ENCODE assay signal across 22 cellular contexts in the genomic region with DNA sequence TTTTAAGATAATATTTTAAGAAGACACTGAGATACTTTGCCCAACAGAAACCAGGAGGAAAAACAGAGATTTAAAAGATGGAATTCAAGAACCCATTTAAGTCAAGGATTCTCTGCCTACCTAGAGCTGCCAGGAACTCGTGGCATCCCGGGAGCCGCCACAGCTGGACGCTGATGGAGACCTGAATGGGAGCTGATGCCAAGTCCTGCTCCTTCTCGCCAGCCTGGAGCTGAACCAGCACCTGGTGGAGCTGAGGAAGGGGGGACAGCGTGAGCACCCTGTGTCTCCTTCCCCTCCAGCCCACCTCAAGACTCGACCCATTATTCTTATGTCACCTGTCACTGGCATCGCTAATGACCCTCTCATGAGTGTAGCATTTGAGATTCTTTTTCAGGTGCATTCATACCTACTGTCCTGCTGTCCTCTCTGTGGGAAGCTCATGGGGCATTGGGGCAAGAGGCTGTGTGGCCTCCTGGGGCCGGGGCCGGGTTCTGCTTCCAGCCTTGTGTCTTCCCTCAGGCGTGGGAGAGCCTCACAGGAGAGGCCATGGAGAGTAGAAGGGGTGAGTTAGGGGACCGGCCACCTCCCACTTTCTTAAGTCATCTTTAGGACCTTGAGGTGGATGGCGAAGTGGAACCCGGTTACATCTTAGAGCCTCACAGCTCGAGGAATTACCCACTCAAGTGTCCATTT.
A peak's percentile ranks its signal among the peaks of the same experiment; 100 is the strongest.
DNase-seq lines count a peak whose midpoint lies in the region; ATAC-seq and TF ChIP-seq lines count a peak whose summit lies in the region.
"Had no signal": no experiment of that assay in that cellular context is flagged by ENCODE, and none has a peak within 500 bp of the region (broad histone marks: within the 10 kb centered on the region; RNA-seq: fewer than 3 reads in every experiment).

No MANE protein-coding gene starts in this region.

- intact Hi-C loops in activated naive CD4-positive, alpha-beta T cell treated with anti-CD3 and anti-CD28 coated beads for 36 hours (cut with micrococcal nuclease), result no loop called here
- intact Hi-C loops in posterior vena cava (cut with DNase I) (loop anchor here (5.0 kb wide), 2 partner anchors 103 to 598 kb away; no protein-coding TSS in a partner anchor), transverse colon (cut with DNase I; ENCODE audit: low total_unique reads) (loop anchor here (5.0 kb wide), 1 partner anchor 1112 kb away; no protein-coding TSS in a partner anchor)

- no peaks in the 10 kb centered on the region for H3K9me3 ChIP-seq in upper lobe of left lung
- no peaks in the 10 kb centered on the region for H3K9me3 ChIP-seq in transverse colon
- H3K9me3 ChIP-seq: BLaER1, Caco-2 had no signal

- H3K9me3 Mint-ChIP-seq in activated naive CD4-positive, alpha-beta T cell treated with anti-CD3 and anti-CD28 coated beads, Interleukin-2, amount 10 ng/mL, durations not matched to agents 7 days and 5 days, result no peaks in the 10 kb centered on the region
- H3K9me3 Mint-ChIP-seq in activated naive CD4-positive, alpha-beta T cell treated with anti-CD3 and anti-CD28 coated beads for 36 hours, result no peaks in the 10 kb centered on the region
- H3K9me3 Mint-ChIP-seq: activated naive CD8-positive, alpha-beta T cell treated with anti-CD3 and anti-CD28 coated beads, Interleukin-2, amount 50 U/mL, for 24 hours; GM23338; nephron had no signal

- 89 to 93% methylated on average over 14 to 15 of the region's 15 CpGs for WGBS in upper lobe of left lung, 2 donors
- WGBS in transverse colon (ENCODE audit: low coverage in 1 of 2), 2 donors, result 91 to 100% methylated on average over 5 to 15 of the region's 15 CpGs

- CTCF ChIA-PET in activated naive CD4-positive, alpha-beta T cell treated with anti-CD3 and anti-CD28 coated beads, Interleukin-2, amount 10 ng/mL, durations not matched to agents 7 days and 5 days (lab: Charles Lee), result no interaction called here
- CTCF ChIA-PET in activated naive CD4-positive, alpha-beta T cell treated with anti-CD3 and anti-CD28 coated beads for 36 hours (lab: Charles Lee), result no interaction called here
- CTCF ChIA-PET in RWPE1 (lab: Yijun Ruan, JAX), result interaction anchor here (0.5 kb wide), 1 partner anchor 18 kb away, joined by 4 read pairs; no protein-coding TSS in a partner anchor

- H3K27me3 Mint-ChIP-seq in activated naive CD4-positive, alpha-beta T cell treated with anti-CD3 and anti-CD28 coated beads, Interleukin-2, amount 10 ng/mL, durations not matched to agents 7 days and 5 days, result no peaks in the 10 kb centered on the region
- H3K27me3 Mint-ChIP-seq in activated naive CD4-positive, alpha-beta T cell treated with anti-CD3 and anti-CD28 coated beads for 36 hours (ENCODE audit: low read depth), result no peaks in the 10 kb centered on the region
- H3K27me3 Mint-ChIP-seq: activated naive CD8-positive, alpha-beta T cell treated with anti-CD3 and anti-CD28 coated beads, Interleukin-2, amount 50 U/mL, for 24 hours had no signal

- no peak overlapping the region for H3K4me3 Mint-ChIP-seq in activated naive CD4-positive, alpha-beta T cell treated with anti-CD3 and anti-CD28 coated beads, Interleukin-2, amount 10 ng/mL, durations not matched to agents 7 days and 5 days
- H3K4me3 Mint-ChIP-seq in activated naive CD4-positive, alpha-beta T cell treated with anti-CD3 and anti-CD28 coated beads for 36 hours, result no peak overlapping the region
- H3K4me3 Mint-ChIP-seq: activated naive CD8-positive, alpha-beta T cell treated with anti-CD3 and anti-CD28 coated beads, Interleukin-2, amount 50 U/mL, for 24 hours; GM23338; nephron had no signal

- TF ChIP-seq EP300 in upper lobe of left lung (IDR thresholded peaks at IDR 0.05), result no peak
- no peak for TF ChIP-seq EP300 in transverse colon (IDR thresholded peaks at IDR 0.05; ENCODE audit: low read depth)

- H3K36me3 Mint-ChIP-seq in activated naive CD4-positive, alpha-beta T cell treated with anti-CD3 and anti-CD28 coated beads, Interleukin-2, amount 10 ng/mL, durations not matched to agents 7 days and 5 days, result no peaks in the 10 kb centered on the region
- H3K36me3 Mint-ChIP-seq in activated naive CD4-positive, alpha-beta T cell treated with anti-CD3 and anti-CD28 coated beads for 36 hours (ENCODE audit: low read depth), result no peaks in the 10 kb centered on the region

- H3K36me3 ChIP-seq in upper lobe of left lung, result peaks cover 0 to 60% (median 33%) of the 10 kb centered on the region in 4 donors
- no peaks in the 10 kb centered on the region for H3K36me3 ChIP-seq in transverse colon
- H3K36me3 ChIP-seq: BLaER1, brain microvascular endothelial cell had no signal

- H3K27ac ChIP-seq in coronary artery, result peak overlapping the region in 1 of 2 donors; percentile 53
- peak overlapping the region; percentile 4 to 55 (median 28) for H3K27ac ChIP-seq in upper lobe of left lung
- no peak overlapping the region; the same call in 1 of the 2 replicates for H3K27ac ChIP-seq in RWPE1
- H3K27ac ChIP-seq in transverse colon, result peak overlapping the region in 1 of 4 donors; percentile 43
- H3K27ac ChIP-seq: BLaER1, brain microvascular endothelial cell, parathyroid adenoma had no signal

- H3K4me1 ChIP-seq in upper lobe of left lung (peaks cover 0 to 11% (median 7%) of the 10 kb centered on the region in 4 donors), transverse colon (peaks cover 0 to 8% (median 0%) of the 10 kb centered on the region in 4 donors)
- H3K4me1 ChIP-seq: Caco-2, parathyroid adenoma had no signal

- no peak for TF ChIP-seq POLR2A in upper lobe of left lung (IDR thresholded peaks at IDR 0.05)
- no peak for TF ChIP-seq POLR2A in transverse colon (IDR thresholded peaks at IDR 0.05)

- no peak for TF ChIP-seq CTCF in coronary artery (IDR thresholded peaks at IDR 0.05)
- TF ChIP-seq CTCF in upper lobe of left lung (IDR thresholded peaks at IDR 0.05), result no peak
- TF ChIP-seq CTCF in RWPE1 (conservative IDR thresholded peaks at IDR 0.05; ENCODE audit: low read depth), result no peak
- no peak for TF ChIP-seq CTCF in transverse colon (IDR thresholded peaks at IDR 0.05)

- POLR2A ChIA-PET in RWPE1 (lab: Yijun Ruan, JAX; ENCODE audit: low non-redundant PET), result no interaction called here

- no peaks in the 10 kb centered on the region for H3K27me3 ChIP-seq in upper lobe of left lung
- no peaks in the 10 kb centered on the region for H3K27me3 ChIP-seq in transverse colon
- H3K27me3 ChIP-seq: BLaER1, brain microvascular endothelial cell had no signal

- DNase-seq in activated naive CD4-positive, alpha-beta T cell treated with anti-CD3 and anti-CD28 coated beads, Interleukin-2, amount 10 ng/mL, durations not matched to agents 7 days and 5 days, result peak; percentile 4
- DNase-seq in activated naive CD4-positive, alpha-beta T cell treated with anti-CD3 and anti-CD28 coated beads for 36 hours, result no peak
- peak; percentile 58 for DNase-seq in coronary artery (ENCODE audit: low spot score)
- peak; percentile 72 for DNase-seq in posterior vena cava (ENCODE audit: low spot score)
- DNase-seq in upper lobe of left lung, result no peak
- no peak for DNase-seq in RWPE1 (ENCODE audit: low spot score)
- no peak for DNase-seq in transverse colon
- DNase-seq: activated naive CD8-positive, alpha-beta T cell treated with anti-CD3 and anti-CD28 coated beads, Interleukin-2, amount 50 U/mL, for 24 hours; brain microvascular endothelial cell; cortex of kidney; DMS79 treated with DMSO at 0.1 percent for 48 hours; NCI-H1048; NCI-H1930; OCI-M1; Right ventricle myocardium superior; SW 1271 had no signal

- in situ Hi-C loops in transverse colon (cut with MboI; ENCODE audit: low pct_ligation_motif_present in 1 of 4, low pct_unique_long_range_greater_than_20kb in 1 of 4, low sequenced_read_pairs in 3 of 4), result no loop called here

- H3K4me3 ChIP-seq in coronary artery (no peak overlapping the region), upper lobe of left lung (no peak overlapping the region), transverse colon (no peak overlapping the region)
- H3K4me3 ChIP-seq: BLaER1, GM23338 had no signal

- ATAC-seq in upper lobe of left lung (ENCODE audit: low FRiP score in 2 of 2), result no peak
- no peak for ATAC-seq in GM18907 (IDR thresholded peaks at IDR 0.05; ENCODE audit: unreplicated experiment)
- ATAC-seq: activated naive CD8-positive, alpha-beta T cell treated with anti-CD3 and anti-CD28 coated beads, Interleukin-2, amount 50 U/mL, for 24 hours had no signal

- peaks cover 2% of the 10 kb centered on the region for H3K4me1 Mint-ChIP-seq in activated naive CD4-positive, alpha-beta T cell treated with anti-CD3 and anti-CD28 coated beads, Interleukin-2, amount 10 ng/mL, durations not matched to agents 7 days and 5 days
- H3K4me1 Mint-ChIP-seq in activated naive CD4-positive, alpha-beta T cell treated with anti-CD3 and anti-CD28 coated beads for 36 hours (ENCODE audit: low read depth), result no peaks in the 10 kb centered on the region

- no peak overlapping the region for H3K27ac Mint-ChIP-seq in activated naive CD4-positive, alpha-beta T cell treated with anti-CD3 and anti-CD28 coated beads, Interleukin-2, amount 10 ng/mL, durations not matched to agents 7 days and 5 days
- no peak overlapping the region for H3K27ac Mint-ChIP-seq in activated naive CD4-positive, alpha-beta T cell treated with anti-CD3 and anti-CD28 coated beads for 36 hours
- H3K27ac Mint-ChIP-seq: activated naive CD8-positive, alpha-beta T cell treated with anti-CD3 and anti-CD28 coated beads, Interleukin-2, amount 50 U/mL, for 24 hours; GM23338 had no signal

Comparison
In these comparisons a context has a peak if more than half of its experiments do, and no peak if none do; other contexts are left out.
1. DNase-seq: peak in activated naive CD4-positive, alpha-beta T cell treated with anti-CD3 and anti-CD28 coated beads, Interleukin-2, amount 10 ng/mL, durations not matched to agents 7 days and 5 days (single experiment), coronary artery (single experiment) and posterior vena cava (single experiment); none in activated naive CD4-positive, alpha-beta T cell treated with anti-CD3 and anti-CD28 coated beads for 36 hours (single experiment), upper lobe of left lung (0 of 2), RWPE1 (single experiment) and transverse colon (single experiment).